Comparison of ENCODE assay signal across 9 cellular contexts in the genomic region with DNA sequence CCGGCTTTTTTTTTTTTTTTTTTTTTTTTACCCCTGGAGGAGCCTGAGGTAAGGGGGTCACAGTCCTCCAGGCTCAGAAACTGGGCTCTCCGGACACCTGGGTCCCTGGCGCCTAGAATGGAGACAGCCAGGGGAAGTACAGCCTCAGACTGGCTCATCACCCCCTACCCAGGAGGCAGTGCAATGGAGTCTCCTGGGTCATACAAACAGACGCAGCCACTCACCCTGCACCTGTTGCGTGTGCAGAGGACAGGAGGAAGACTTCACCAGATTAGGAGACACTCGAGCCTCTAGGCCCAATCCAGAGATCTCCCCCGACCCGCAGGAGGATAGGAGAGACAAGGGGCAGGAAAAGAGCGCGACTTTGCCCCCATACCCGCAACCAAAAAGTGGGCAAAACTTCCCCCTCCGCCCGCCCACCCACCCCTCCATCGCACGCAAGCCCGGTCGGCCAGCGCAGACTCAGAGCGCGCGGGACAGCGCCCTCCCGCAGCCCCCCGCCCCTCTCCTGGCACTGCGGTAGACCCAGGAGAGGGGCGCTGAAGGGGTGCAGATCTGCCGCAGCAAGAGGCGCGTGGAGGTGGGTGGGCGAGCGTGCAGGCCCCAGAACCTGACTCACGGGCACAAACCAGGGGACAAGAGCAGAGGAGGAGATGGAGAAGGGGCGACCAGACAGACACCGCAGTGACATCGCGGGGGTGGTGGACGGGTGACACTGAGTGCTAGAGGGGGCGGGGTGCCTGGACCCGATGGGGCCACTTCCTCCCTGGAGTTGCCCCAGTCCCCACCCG. TPM values are rescaled to one million over a fixed set of nuclear protein-coding genes. Genes with fewer than 3 reads are reported as not detected.
DNase-seq lines count a peak whose midpoint lies in the region; ATAC-seq and TF ChIP-seq lines count a peak whose summit lies in the region.
"Had no signal": no experiment of that assay in that cellular context is flagged by ENCODE, and none has a peak within 500 bp of the region (broad histone marks: within the 10 kb centered on the region; RNA-seq: fewer than 3 reads in every experiment).

No MANE protein-coding gene starts in this region.

- peaks cover 13 to 68% (median 52%) of the 10 kb centered on the region in 5 donors for H3K27me3 Mint-ChIP-seq in naive thymus-derived CD8-positive, alpha-beta T cell

- in situ Hi-C loops in HAP-1 (cut with MboI; ENCODE audit: low sequenced_read_pairs): no loop called here

- peak overlapping the region; percentile 66 for H3K4me3 ChIP-seq in ACC112 (ENCODE audit: low read depth, low read length)
- peak overlapping the region; percentile 75 for H3K4me3 ChIP-seq in HAP-1
- peak overlapping the region; percentile 76 for H3K4me3 ChIP-seq in coronary artery
- H3K4me3 ChIP-seq in mucosa of descending colon: no peak overlapping the region

- no peaks in the 10 kb centered on the region for H3K36me3 ChIP-seq in ACC112 (ENCODE audit: insufficient read depth, low read length)
- no peaks in the 10 kb centered on the region for H3K36me3 ChIP-seq in HAP-1 (replicated peaks)
- no peaks in the 10 kb centered on the region for H3K36me3 ChIP-seq in mucosa of descending colon (ENCODE audit: low read depth)

- no peak for ATAC-seq in naive thymus-derived CD8-positive, alpha-beta T cell
- ATAC-seq in HG03469 (IDR thresholded peaks at IDR 0.05; ENCODE audit: unreplicated experiment) (no peak), mucosa of descending colon (no peak)

- peak overlapping the region in 2 of 10 donors; percentile 66 to 73 for H3K27ac Mint-ChIP-seq in naive thymus-derived CD8-positive, alpha-beta T cell

- DNase-seq in HAP-1 (ENCODE audit: low spot score in 2 of 2): no peak
- DNase-seq in coronary artery (ENCODE audit: low spot score): no peak
- DNase-seq in naive thymus-derived CD8-positive, alpha-beta T cell: no peak
- DNase-seq in dedifferentiated amniotic fluid mesenchymal stem cell (ENCODE audit: extremely low spot score): no peak
- no peak for DNase-seq in activated effector memory CD4-positive, alpha-beta T cell treated with anti-CD3 and anti-CD28 coated beads, Interleukin-2, amount 50 U/mL, for 16 hours
- no peak for DNase-seq in mucosa of descending colon

- no peak for TF ChIP-seq CTCF in coronary artery (IDR thresholded peaks at IDR 0.05)
- no peak for TF ChIP-seq CTCF in mucosa of descending colon (IDR thresholded peaks at IDR 0.05)

- H3K27me3 ChIP-seq in ACC112 (ENCODE audit: insufficient read depth, low read length) (peaks cover 71% of the 10 kb centered on the region), HAP-1 (ENCODE audit: low read depth) (peaks cover 27% of the 10 kb centered on the region)

- no peak overlapping the region for H2AFZ ChIP-seq in ACC112 (ENCODE audit: low read length, unreplicated experiment)

- intact Hi-C loops in mucosa of descending colon (cut with DNase I, micrococcal nuclease): loop anchor here in 1 of 2 donors (10.0 kb wide), 1 partner anchor 151 kb away; no protein-coding TSS in a partner anchor

- H3K4me3 Mint-ChIP-seq in naive thymus-derived CD8-positive, alpha-beta T cell: peak overlapping the region in 7 of 10 donors; percentile 34 to 74 (median 44)

- H3K4me1 ChIP-seq in ACC112 (ENCODE audit: control insufficient read depth, insufficient read depth, low read length, unreplicated experiment) (peaks cover 4% of the 10 kb centered on the region), HAP-1 (peaks cover 6% of the 10 kb centered on the region; the same call in 1 of the 2 replicates), mucosa of descending colon (ENCODE audit: low read depth) (peaks cover 9% of the 10 kb centered on the region)

- no peaks in the 10 kb centered on the region for H3K9me3 Mint-ChIP-seq in naive thymus-derived CD8-positive, alpha-beta T cell

- peaks cover 2 to 13% (median 8%) of the 10 kb centered on the region in 4 donors for H3K4me1 Mint-ChIP-seq in naive thymus-derived CD8-positive, alpha-beta T cell

- POLR2A ChIA-PET in naive thymus-derived CD8-positive, alpha-beta T cell (lab: Charles Lee): interaction anchor here (0.6 kb wide), 1 partner anchor 34 kb away, joined by 5 read pairs; no protein-coding TSS in a partner anchor

- H3K27ac ChIP-seq in ACC112 (ENCODE audit: low read depth, low read length) (no peak overlapping the region), coronary artery (no peak overlapping the region)

- H3K9me3 ChIP-seq in HAP-1 (no peaks in the 10 kb centered on the region), mucosa of descending colon (no peaks in the 10 kb centered on the region)

- no peaks in the 10 kb centered on the region for H3K79me2 ChIP-seq in ACC112 (ENCODE audit: control insufficient read depth, insufficient read depth, low read length, unreplicated experiment)

- H3K36me3 Mint-ChIP-seq in naive thymus-derived CD8-positive, alpha-beta T cell: no peaks in the 10 kb centered on the region

RNA-seq across cellular contexts. Expression of a gene that starts 0.9 kb away (rescaled TPM):
- under 1 TPM in 1 of 2 experiments, not detected in 1; 0.11 TPM for total RNA-seq in naive thymus-derived CD8-positive, alpha-beta T cell
- not detected for polyA plus RNA-seq in naive thymus-derived CD8-positive, alpha-beta T cell
- 1 to 10 TPM in 1 of 3 donors, under 1 TPM in 2; 0.12 to 2.8 (median 0.32) TPM for total RNA-seq in mucosa of descending colon
- total RNA-seq: skeletal muscle tissue had no signal

RNA-seq across cellular contexts. Expression of a gene that starts 21.4 kb away (rescaled TPM):
- total RNA-seq in naive thymus-derived CD8-positive, alpha-beta T cell: not detected
- not detected for polyA plus RNA-seq in naive thymus-derived CD8-positive, alpha-beta T cell
- total RNA-seq in mucosa of descending colon: not detected
- total RNA-seq: skeletal muscle tissue had no signal

RNA-seq across cellular contexts. Expression of a gene that starts 44.9 kb away (rescaled TPM):
- 1,000 to 10,000 TPM; 1,007 to 1,051 TPM for total RNA-seq in naive thymus-derived CD8-positive, alpha-beta T cell
- polyA plus RNA-seq in naive thymus-derived CD8-positive, alpha-beta T cell: 1,000 to 10,000 TPM; 1,100 to 1,335 (median 1,160) TPM
- 100 to 1,000 TPM; 547 to 915 (median 566) TPM for total RNA-seq in mucosa of descending colon

RNA-seq across cellular contexts. Expression of a gene that starts 53.0 kb away (rescaled TPM):
- total RNA-seq in naive thymus-derived CD8-positive, alpha-beta T cell: 1 to 10 TPM; 4.0 to 4.7 TPM
- polyA plus RNA-seq in naive thymus-derived CD8-positive, alpha-beta T cell: under 1 TPM; 0.14 to 0.55 (median 0.30) TPM
- total RNA-seq in mucosa of descending colon: 100 to 1,000 TPM; 165 to 383 (median 320) TPM
